Comparison of ENCODE assay signal across 8 cellular contexts in the genomic region with DNA sequence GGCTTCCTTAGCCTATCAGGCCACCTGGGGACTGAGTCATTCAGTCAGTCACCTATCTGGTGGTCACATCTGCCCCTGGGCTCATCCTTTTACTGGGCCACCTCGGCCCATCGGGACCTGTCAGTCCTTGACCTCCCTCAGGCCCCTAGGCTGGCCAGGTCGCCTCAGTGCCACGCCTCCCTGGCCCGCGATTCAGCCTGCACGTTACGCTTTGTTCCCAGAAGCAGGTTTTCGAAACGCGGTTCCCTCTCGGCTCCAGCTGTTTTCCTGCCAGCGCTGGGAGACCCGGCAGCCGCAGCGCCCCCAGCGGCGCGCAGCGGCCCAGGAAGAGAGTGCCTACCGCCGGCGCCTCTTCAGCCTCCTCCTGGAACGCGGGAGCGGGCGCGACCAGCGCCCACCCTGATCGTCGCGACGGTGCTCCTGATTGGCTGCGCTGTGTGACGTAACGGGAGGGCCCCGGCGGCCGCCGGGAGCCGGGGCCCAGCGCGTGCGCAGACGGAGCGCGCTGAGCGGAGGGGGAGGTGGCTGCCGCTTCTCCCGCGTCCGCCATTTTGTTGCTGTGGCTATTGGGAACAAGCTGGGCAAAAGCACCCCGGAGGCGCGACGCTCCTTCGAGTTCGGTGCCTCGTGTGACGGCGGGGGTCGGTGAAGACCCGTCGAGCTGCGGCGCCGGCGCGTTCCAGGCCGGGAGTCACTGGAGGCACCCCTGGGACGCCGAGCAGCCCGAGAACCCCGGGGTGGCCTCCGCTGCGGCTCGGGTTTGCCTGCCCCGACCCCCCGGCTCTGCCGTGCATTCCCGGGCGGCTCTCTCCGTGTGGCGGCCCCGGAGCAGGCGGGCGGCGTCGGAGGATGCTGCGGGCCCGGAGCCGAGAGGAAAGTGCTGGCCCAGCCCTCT. TPM values are rescaled to one million over a fixed set of nuclear protein-coding genes. Genes with fewer than 3 reads are reported as not detected.
DNase-seq lines count a peak whose midpoint lies in the region; ATAC-seq and TF ChIP-seq lines count a peak whose summit lies in the region.

TSS of gene CRKL (plus strand) at position 492 of the 895 bp plus-strand sequence. CDS start 528 bp downstream, outside the sequence.

- peak; percentile 90 for ATAC-seq in GM21717 (IDR thresholded peaks at IDR 0.05; ENCODE audit: unreplicated experiment)
- ATAC-seq in esophagus mucosa = peak; percentile 98

- DNase-seq in DMS79 (lab: John Stamatoyannopoulos, UW) = peak; percentile 81
- DNase-seq in KBM-7 = peak; percentile 99
- peak; percentile 84 to 93 for DNase-seq in PC-9
- peak; percentile 96 for DNase-seq in activated T-cell treated with anti-CD3 and anti-CD28 coated beads, Interleukin-2, amount 50 U/mL, for 24 hours
- peak; percentile 90 to 96 for DNase-seq in stimulated activated CD8-positive, alpha-beta memory T cell treated with anti-CD3 and anti-CD28 coated beads, Interleukin-7, amount 100 ng/mL, for 4 hours (ENCODE audit: low read depth in 2 of 2)

- H3K36me3 ChIP-seq in PC-9 (ENCODE audit: low read depth) = no peaks in the 10 kb centered on the region
- H3K36me3 ChIP-seq in muscle layer of duodenum (ENCODE audit: control insufficient read depth in 1 of 2, insufficient read depth in 2 of 2, low read length in 2 of 2) = no peaks in the 10 kb centered on the region

- no TSS peak for BruUV-seq in PC-9 (replicated peaks; lab: Mats Ljungman, UMichigan)

- peaks cover 29% of the 10 kb centered on the region for H4K20me1 ChIP-seq in PC-9 (ENCODE audit: insufficient read depth)

- H3F3A ChIP-seq in PC-9 (ENCODE audit: insufficient read depth, low read depth) = peaks cover 7% of the 10 kb centered on the region; the same call in 1 of the 2 replicates

- H3K9me3 ChIP-seq in PC-9 (ENCODE audit: insufficient read depth, low read depth) = no peaks in the 10 kb centered on the region
- H3K9me3 ChIP-seq in muscle layer of duodenum (ENCODE audit: control insufficient read depth in 1 of 2, low read length in 2 of 2) = no peaks in the 10 kb centered on the region

- intact Hi-C loops in PC-9 (cut with micrococcal nuclease; ENCODE audit: unreplicated experiment) = loop anchor here (2.0 to 5.0 kb wide), 2 partner anchors 40 to 58 kb away; partner anchors contain the start of genes PI4KA and SNAP29

- in situ Hi-C loops in KBM-7 (cut with MboI; ENCODE audit: low pct_unique_long_range_greater_than_20kb, low sequenced_read_pairs) = no loop called here

- H3K27me3 ChIP-seq in PC-9 (ENCODE audit: insufficient read depth, low read depth) (no peaks in the 10 kb centered on the region), muscle layer of duodenum (ENCODE audit: low read depth, low read length) (no peaks in the 10 kb centered on the region)

- H3K27ac Mint-ChIP-seq in activated T-cell treated with anti-CD3 and anti-CD28 coated beads, Interleukin-2, amount 50 U/mL, for 24 hours = peak within 1 kb of the TSS; percentile 96

- H3K27me3 Mint-ChIP-seq in activated T-cell treated with anti-CD3 and anti-CD28 coated beads, Interleukin-2, amount 50 U/mL, for 24 hours = no peaks in the 10 kb centered on the region

- peaks cover 49% of the 10 kb centered on the region for H3K79me2 ChIP-seq in PC-9 (ENCODE audit: low read depth)

- H3K4me1 Mint-ChIP-seq in activated T-cell treated with anti-CD3 and anti-CD28 coated beads, Interleukin-2, amount 50 U/mL, for 24 hours (ENCODE audit: low read depth) = peaks cover 29% of the 10 kb centered on the region

- peak within 1 kb of the TSS; percentile 99 for H3K4me3 Mint-ChIP-seq in activated T-cell treated with anti-CD3 and anti-CD28 coated beads, Interleukin-2, amount 50 U/mL, for 24 hours

- H2AFZ ChIP-seq in PC-9 = peak within 1 kb of the TSS; percentile 82

- no peaks in the 10 kb centered on the region for H3K9me2 ChIP-seq in PC-9 (ENCODE audit: insufficient read depth)

- peak within 1 kb of the TSS; percentile 95 for H3K4me2 ChIP-seq in PC-9

- CTCF ChIA-PET in PC-9 (lab: Charles Lee) = interaction anchor here (0.7 to 1.3 kb wide), 3 partner anchors 17 to 106 kb away, joined by 5 to 7 read pairs (median 7); no protein-coding TSS in a partner anchor

- H3K9me3 Mint-ChIP-seq in activated T-cell treated with anti-CD3 and anti-CD28 coated beads, Interleukin-2, amount 50 U/mL, for 24 hours = no peaks in the 10 kb centered on the region

- POLR2A ChIA-PET in PC-9 (lab: Charles Lee; ENCODE audit: unreplicated experiment) = interaction anchor here (0.6 kb wide), 2 partner anchors 25 to 30 kb away, joined by 4 to 14 read pairs; no protein-coding TSS in a partner anchor

- peaks cover 37% of the 10 kb centered on the region for H3K36me3 Mint-ChIP-seq in activated T-cell treated with anti-CD3 and anti-CD28 coated beads, Interleukin-2, amount 50 U/mL, for 24 hours (ENCODE audit: low read depth)

- H3K27ac ChIP-seq in PC-9 = peak within 1 kb of the TSS; percentile 69
- peak within 1 kb of the TSS; percentile 94 for H3K27ac ChIP-seq in muscle layer of duodenum (ENCODE audit: low read length)

- H3K4me3 ChIP-seq in PC-9 = peak within 1 kb of the TSS; percentile 93
- H3K4me3 ChIP-seq in muscle layer of duodenum (ENCODE audit: low read depth in 1 of 2, low read length in 2 of 2) = peak within 1 kb of the TSS; percentile 95 to 98

- TF ChIP-seq CTCF in PC-9 (conservative IDR thresholded peaks at IDR 0.05) = peak; percentile 77

- H3K4me1 ChIP-seq in PC-9 (replicated peaks; ENCODE audit: insufficient read depth) (peaks cover 19% of the 10 kb centered on the region), muscle layer of duodenum (ENCODE audit: control insufficient read depth in 1 of 2, insufficient read depth in 2 of 2, low read length in 2 of 2) (peaks cover 7 to 25% of the 10 kb centered on the region in 2 donors)

RNA-seq across cellular contexts. Expression of gene CRKL, which starts in this region (rescaled TPM):
- total RNA-seq in PC-9 (2021) (45.8 and 49.7 TPM in 2 replicates), esophagus mucosa (42.6 TPM)

Comparison
In these comparisons a context has a peak if more than half of its experiments do, and no peak if none do; other contexts are left out.
1. Peak in every context shown above with its lines: DNase-seq, ATAC-seq, H3K4me3 ChIP-seq and H3K27ac ChIP-seq.